Comparison of ENCODE assay signal across 22 cellular contexts in the genomic region with DNA sequence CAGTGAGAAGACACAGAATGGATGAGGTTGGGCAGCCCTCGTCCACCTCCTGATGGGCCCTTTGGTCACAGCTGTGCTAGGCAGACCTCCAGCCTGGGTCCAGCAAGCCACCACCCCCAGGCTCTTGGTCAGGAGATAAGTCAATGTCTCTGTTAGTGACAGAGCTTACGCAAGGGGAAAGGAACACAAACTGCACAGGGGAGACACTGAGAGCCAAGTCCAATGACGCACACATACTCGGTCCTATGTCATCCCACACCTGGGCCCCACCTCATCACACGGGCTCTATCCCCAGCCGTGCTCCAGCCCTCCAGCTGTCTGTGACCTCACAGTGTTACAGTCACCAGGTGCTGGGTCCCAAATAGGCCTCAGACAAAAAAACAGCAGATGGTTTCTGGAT. TPM values are rescaled to one million over a fixed set of nuclear protein-coding genes. Genes with fewer than 3 reads are reported as not detected.
DNase-seq lines count a peak whose midpoint lies in the region; ATAC-seq, FAIRE-seq and TF ChIP-seq lines count a peak whose summit lies in the region.
"Had no signal": no experiment of that assay in that cellular context is flagged by ENCODE, and none has a peak within 500 bp of the region (broad histone marks: within the 10 kb centered on the region; RNA-seq: fewer than 3 reads in every experiment).

No MANE protein-coding gene starts in this region.

- BruUV-seq in A673 (replicated peaks; lab: Mats Ljungman, UMichigan): no TSS peak

- H3K4me3 ChIP-seq in A673 (ENCODE audit: low read depth, low read length, poor library complexity, severe bottlenecking) (no peak overlapping the region), bronchial epithelial cell (ENCODE audit: low read depth, low read length) (no peak overlapping the region)
- H3K4me3 ChIP-seq: MG63, SJCRH30 had no signal

- peaks cover 4% of the 10 kb centered on the region for H3K4me1 ChIP-seq in A673 (ENCODE audit: insufficient read depth, low read length, poor library complexity, severe bottlenecking)
- H3K4me1 ChIP-seq: SJCRH30 had no signal

- CTCF ChIA-PET in A673 (lab: Charles Lee): no interaction called here

- no peak for ATAC-seq in T-helper 17 cell
- no peak for ATAC-seq in GM19397 (IDR thresholded peaks at IDR 0.05; ENCODE audit: unreplicated experiment)

- H3K36me3 ChIP-seq in A673 (ENCODE audit: insufficient read depth, low read length, poor library complexity, severe bottlenecking): no peaks in the 10 kb centered on the region
- no peaks in the 10 kb centered on the region for H3K36me3 ChIP-seq in bronchial epithelial cell (ENCODE audit: control insufficient read depth, insufficient read depth, low read length)
- H3K36me3 ChIP-seq: MG63, SJCRH30 had no signal

- H3K9me3 ChIP-seq in A673 (ENCODE audit: low read depth, low read length, poor library complexity, severe bottlenecking) (no peaks in the 10 kb centered on the region), T-helper 17 cell (ENCODE audit: control insufficient read depth, low read length, poor library complexity, severe bottlenecking) (no peaks in the 10 kb centered on the region)
- H3K9me3 ChIP-seq: MG63, SJCRH30 had no signal

- TF ChIP-seq CTCF in A673 (conservative IDR thresholded peaks at IDR 0.05; ENCODE audit: low read depth, low read length) (no peak), bronchial epithelial cell (IDR thresholded peaks at IDR 0.05; ENCODE audit: insufficient read depth, low read length, severe bottlenecking) (no peak), nephron progenitor cell (IDR thresholded peaks at IDR 0.05) (no peak), progenitor cell of endocrine pancreas (IDR thresholded peaks at IDR 0.05; ENCODE audit: unreplicated experiment) (no peak)

- POLR2A ChIA-PET in A673 (lab: Charles Lee; ENCODE audit: low non-redundant PET): no interaction called here

- peak; percentile 86 for FAIRE-seq in bronchial epithelial cell (lab: Jason Lieb, UNC)
- FAIRE-seq: GM19239 had no signal

- DNase-seq in A673 (ENCODE audit: low spot score) (no peak), NCI-H1694 (lab: John Stamatoyannopoulos, UW) (peak; percentile 65), bronchial epithelial cell (ENCODE audit: low read depth) (no peak), nephron progenitor cell (no peak), progenitor cell of endocrine pancreas (ENCODE audit: low spot score, unreplicated experiment) (no peak), T-helper 17 cell (no peak), HUDEP-2 (lab: John Stamatoyannopoulos, UW; ENCODE audit: unreplicated experiment in 76 of 76) (no peak)
- DNase-seq: ACHN, AML-193, COR-L47, H9, Karpas-422, MG63, NCI-H1092 treated with DMSO at 0.1 percent for 48 hours, NCI-H2107, NCI-H345, NCI-H526, OCI-M1, SJCRH30 had no signal

- H3K27ac ChIP-seq in A673 (ENCODE audit: low read depth, low read length, poor library complexity, severe bottlenecking): peak overlapping the region; percentile 21
- H3K27ac ChIP-seq: SJCRH30 had no signal

- intact Hi-C loops in A673 (cut with micrococcal nuclease; ENCODE audit: unreplicated experiment): no loop called here

- H3K27ac Mint-ChIP-seq in nephron progenitor cell (peak overlapping the region; percentile 29), progenitor cell of endocrine pancreas (no peak overlapping the region), T-helper 17 cell (no peak overlapping the region)
- H3K27ac Mint-ChIP-seq: CD14-positive monocyte, H9 had no signal

- no peaks in the 10 kb centered on the region for H3K27me3 Mint-ChIP-seq in nephron progenitor cell (ENCODE audit: low read depth, poor library complexity)
- H3K27me3 Mint-ChIP-seq in progenitor cell of endocrine pancreas: no peaks in the 10 kb centered on the region
- H3K27me3 Mint-ChIP-seq in T-helper 17 cell: no peaks in the 10 kb centered on the region

- H3K27me3 ChIP-seq in A673 (replicated peaks; ENCODE audit: insufficient read depth, low read depth, low read length, poor library complexity) (no peaks in the 10 kb centered on the region), bronchial epithelial cell (ENCODE audit: control insufficient read depth, insufficient read depth, low read length) (no peaks in the 10 kb centered on the region)
- H3K27me3 ChIP-seq: MG63, SJCRH30 had no signal

- H3K36me3 Mint-ChIP-seq in nephron progenitor cell (ENCODE audit: low read depth): no peaks in the 10 kb centered on the region
- no peaks in the 10 kb centered on the region for H3K36me3 Mint-ChIP-seq in progenitor cell of endocrine pancreas (ENCODE audit: insufficient read depth)
- no peaks in the 10 kb centered on the region for H3K36me3 Mint-ChIP-seq in T-helper 17 cell (ENCODE audit: low read depth)

- no peaks in the 10 kb centered on the region for H3K9me3 Mint-ChIP-seq in nephron progenitor cell
- no peaks in the 10 kb centered on the region for H3K9me3 Mint-ChIP-seq in progenitor cell of endocrine pancreas (ENCODE audit: low read depth)
- H3K9me3 Mint-ChIP-seq: H9 had no signal

- peaks cover 6% of the 10 kb centered on the region for H3K4me1 Mint-ChIP-seq in nephron progenitor cell
- H3K4me1 Mint-ChIP-seq in progenitor cell of endocrine pancreas (ENCODE audit: low read depth): no peaks in the 10 kb centered on the region
- peaks cover 14% of the 10 kb centered on the region for H3K4me1 Mint-ChIP-seq in T-helper 17 cell
- H3K4me1 Mint-ChIP-seq: CD14-positive monocyte had no signal

- H3K4me3 Mint-ChIP-seq in nephron progenitor cell (no peak overlapping the region), progenitor cell of endocrine pancreas (ENCODE audit: low read depth) (no peak overlapping the region), T-helper 17 cell (no peak overlapping the region)
- H3K4me3 Mint-ChIP-seq: CD14-positive monocyte, H9 had no signal

RNA-seq across cellular contexts. Expression of gene PEPD, which starts 19.6 kb away (rescaled TPM):
- total RNA-seq in A673 (2021) (73.9 and 82.2 TPM in 2 replicates), bronchial epithelial cell (33.7 and 35.8 TPM in 2 replicates), progenitor cell of endocrine pancreas (39.2 and 43.7 TPM in 2 replicates), T-helper 17 cell (10 to 100 TPM; 38.5 to 41.4 TPM)
